8 cellular contexts compared by ENCODE assay signal in genomic region chr13:41960700-41961697, GRCh38. TPM values are rescaled to one million over a fixed set of nuclear protein-coding genes. Genes with fewer than 3 reads are reported as not detected.
DNase-seq lines count a peak whose midpoint lies in the region; ATAC-seq lines count a peak whose summit lies in the region.

Gene VWA8 (minus strand): TSS chr13:41961109. CDS start chr13:41961015, 94 bp downstream.

- peak; percentile 89 for DNase-seq in AG08396 (ENCODE audit: low spot score)
- DNase-seq in NCI-H510A treated with DMSO at 0.1 percent for 48 hours (lab: John Stamatoyannopoulos, UW) = peak; percentile 20
- peak; percentile 83 for DNase-seq in activated CD4-positive, alpha-beta T cell treated with anti-CD3 and anti-CD28 coated beads, Interleukin-2, amount 10 ng/mL, durations not matched to agents 7 days and 5 days
- DNase-seq in left lobe of liver (ENCODE audit: low spot score) = peak; percentile 87
- DNase-seq in stimulated activated CD4-positive, alpha-beta T cell treated with anti-CD3 and anti-CD28 coated beads, Interleukin-2, amount 100 ng/mL, for 4 hours (ENCODE audit: low read depth) = peak; percentile 70

- peaks cover 44% of the 10 kb centered on the region for H3K4me1 Mint-ChIP-seq in activated CD4-positive, alpha-beta T cell treated with anti-CD3 and anti-CD28 coated beads, Interleukin-2, amount 10 ng/mL, durations not matched to agents 7 days and 5 days
- peaks cover 15% of the 10 kb centered on the region for H3K4me1 Mint-ChIP-seq in dendritic cell treated with granulocyte-macrophage colony-stimulating factor and Interleukin-4, amounts not matched to agents 40 ng/mL and 50 ng/mL, for 4 days (ENCODE audit: low read depth)

- POLR2A ChIA-PET in activated CD4-positive, alpha-beta T cell treated with anti-CD3 and anti-CD28 coated beads, Interleukin-2, amount 10 ng/mL, durations not matched to agents 7 days and 5 days (lab: Charles Lee) = no interaction called here

- CTCF ChIA-PET in activated CD4-positive, alpha-beta T cell treated with anti-CD3 and anti-CD28 coated beads, Interleukin-2, amount 10 ng/mL, durations not matched to agents 7 days and 5 days (lab: Charles Lee) = interaction anchor here (0.6 to 1.6 kb wide), 4 partner anchors 12 to 79 kb away, joined by 3 to 4 read pairs (median 4); no protein-coding TSS in a partner anchor

- peak within 1 kb of the TSS; percentile 95 for H3K27ac Mint-ChIP-seq in activated CD4-positive, alpha-beta T cell treated with anti-CD3 and anti-CD28 coated beads, Interleukin-2, amount 10 ng/mL, durations not matched to agents 7 days and 5 days
- peak within 1 kb of the TSS; percentile 79 for H3K27ac Mint-ChIP-seq in dendritic cell treated with granulocyte-macrophage colony-stimulating factor and Interleukin-4, amounts not matched to agents 40 ng/mL and 50 ng/mL, for 4 days

- peaks cover 10% of the 10 kb centered on the region for H3K36me3 Mint-ChIP-seq in activated CD4-positive, alpha-beta T cell treated with anti-CD3 and anti-CD28 coated beads, Interleukin-2, amount 10 ng/mL, durations not matched to agents 7 days and 5 days (ENCODE audit: low read depth)
- H3K36me3 Mint-ChIP-seq in dendritic cell treated with granulocyte-macrophage colony-stimulating factor and Interleukin-4, amounts not matched to agents 40 ng/mL and 50 ng/mL, for 4 days (ENCODE audit: low read depth) = peaks cover 6% of the 10 kb centered on the region

- peaks cover 3% of the 10 kb centered on the region for H3K27me3 Mint-ChIP-seq in activated CD4-positive, alpha-beta T cell treated with anti-CD3 and anti-CD28 coated beads, Interleukin-2, amount 10 ng/mL, durations not matched to agents 7 days and 5 days
- peaks cover 16% of the 10 kb centered on the region for H3K27me3 Mint-ChIP-seq in dendritic cell treated with granulocyte-macrophage colony-stimulating factor and Interleukin-4, amounts not matched to agents 40 ng/mL and 50 ng/mL, for 4 days

- H3K4me3 Mint-ChIP-seq in activated CD4-positive, alpha-beta T cell treated with anti-CD3 and anti-CD28 coated beads, Interleukin-2, amount 10 ng/mL, durations not matched to agents 7 days and 5 days = peak within 1 kb of the TSS; percentile 92
- H3K4me3 Mint-ChIP-seq in dendritic cell treated with granulocyte-macrophage colony-stimulating factor and Interleukin-4, amounts not matched to agents 40 ng/mL and 50 ng/mL, for 4 days = peak within 1 kb of the TSS; percentile 83

- no peaks in the 10 kb centered on the region for H3K9me3 Mint-ChIP-seq in activated CD4-positive, alpha-beta T cell treated with anti-CD3 and anti-CD28 coated beads, Interleukin-2, amount 10 ng/mL, durations not matched to agents 7 days and 5 days
- H3K9me3 Mint-ChIP-seq in dendritic cell treated with granulocyte-macrophage colony-stimulating factor and Interleukin-4, amounts not matched to agents 40 ng/mL and 50 ng/mL, for 4 days = no peaks in the 10 kb centered on the region

- ATAC-seq in GM18873 (IDR thresholded peaks at IDR 0.05; ENCODE audit: low FRiP score, unreplicated experiment) (peak; percentile 65), HG03135 (IDR thresholded peaks at IDR 0.05; ENCODE audit: unreplicated experiment) (peak; percentile 92), left lobe of liver (peak; percentile 90)

- intact Hi-C loops in dendritic cell treated with granulocyte-macrophage colony-stimulating factor and Interleukin-4, amounts not matched to agents 40 ng/mL and 50 ng/mL, for 4 days (cut with micrococcal nuclease) = loop anchor here (5.0 kb wide), 1 partner anchor 86 kb away; the partner anchor contains the start of gene DGKH

RNA-seq across cellular contexts. Expression of gene VWA8, which starts in this region (rescaled TPM):
- total RNA-seq in activated CD4-positive, alpha-beta T cell treated with anti-CD3 and anti-CD28 coated beads, Interleukin-2, amount 10 ng/mL, durations not matched to agents 7 days and 5 days = 10 to 100 TPM; 17.8 to 17.9 TPM
- total RNA-seq in left lobe of liver = 24.8 TPM

Comparison
In these comparisons a context has a peak if more than half of its experiments do, and no peak if none do; other contexts are left out.
1. Peak in every context shown above with its lines: DNase-seq and ATAC-seq.
2. DNase-seq: peak in every context shown above with its lines; median percentile 89 in AG08396; 87 in left lobe of liver; 83 in activated CD4-positive, alpha-beta T cell treated with anti-CD3 and anti-CD28 coated beads, Interleukin-2, amount 10 ng/mL, durations not matched to agents 7 days and 5 days; 70 in stimulated activated CD4-positive, alpha-beta T cell treated with anti-CD3 and anti-CD28 coated beads, Interleukin-2, amount 100 ng/mL, for 4 hours; 20 in NCI-H510A treated with DMSO at 0.1 percent for 48 hours.